In genomic region chr5:125390316-125390715, GRCh38 we compare ENCODE assay signal across 25 cellular contexts.
"Had no signal": no experiment of that assay in that cellular context is flagged by ENCODE, and none has a peak within 500 bp of the region (broad histone marks: within the 10 kb centered on the region; RNA-seq: fewer than 3 reads in every experiment).

No MANE protein-coding gene starts in this region.

- H3K4me3 Mint-ChIP-seq: memory B cell; natural killer cell treated with Interleukin-12 subunit alpha and Interleukin-12 subunit beta and Interleukin-15 and Interleukin-18, amount 100 ng/mL, for 72 hours; neural crest cell; stimulated activated effector memory CD8-positive, alpha-beta T cell treated with anti-CD3 and anti-CD28 coated beads, Interleukin-12 subunit alpha, Interleukin-12 subunit beta, amount 100 ng/mL, for 72 hours; type B pancreatic cell had no signal

- H3K9me3 Mint-ChIP-seq: memory B cell had no signal

- H3K4me1 Mint-ChIP-seq: stimulated activated effector memory CD8-positive, alpha-beta T cell treated with anti-CD3 and anti-CD28 coated beads, Interleukin-12 subunit alpha, Interleukin-12 subunit beta, amount 100 ng/mL, for 72 hours had no signal

- H3K4me3 ChIP-seq: coronary artery, esophagus squamous epithelium, gastrocnemius medialis, lung, psoas muscle, sigmoid colon, stomach, thyroid gland had no signal

- H3K4me1 ChIP-seq: gastrocnemius medialis, psoas muscle, sigmoid colon, stomach, thyroid gland had no signal

- H3K27me3 Mint-ChIP-seq: type B pancreatic cell had no signal

- ATAC-seq: gastrocnemius medialis; left lobe of liver; natural killer cell treated with Interleukin-12 subunit alpha and Interleukin-12 subunit beta and Interleukin-15 and Interleukin-18, amount 100 ng/mL, for 72 hours; psoas muscle; right cardiac atrium; stimulated activated effector memory CD8-positive, alpha-beta T cell treated with anti-CD3 and anti-CD28 coated beads, Interleukin-12 subunit alpha, Interleukin-12 subunit beta, amount 100 ng/mL, for 72 hours had no signal

- H3K27ac Mint-ChIP-seq: memory B cell; natural killer cell treated with Interleukin-12 subunit alpha and Interleukin-12 subunit beta and Interleukin-15 and Interleukin-18, amount 100 ng/mL, for 72 hours; stimulated activated effector memory CD8-positive, alpha-beta T cell treated with anti-CD3 and anti-CD28 coated beads, Interleukin-12 subunit alpha, Interleukin-12 subunit beta, amount 100 ng/mL, for 72 hours; type B pancreatic cell had no signal

- H3K36me3 ChIP-seq: esophagus squamous epithelium, gastrocnemius medialis, sigmoid colon, stomach, thyroid gland had no signal

- H3K36me3 Mint-ChIP-seq: memory B cell; stimulated activated effector memory CD8-positive, alpha-beta T cell treated with anti-CD3 and anti-CD28 coated beads, Interleukin-12 subunit alpha, Interleukin-12 subunit beta, amount 100 ng/mL, for 72 hours; type B pancreatic cell had no signal

- FAIRE-seq: keratinocyte had no signal

- DNase-seq: dermis blood vessel endothelial cell; effector memory CD4-positive, alpha-beta T cell; erythroblast; esophagus squamous epithelium; foreskin fibroblast; gastrocnemius medialis; head of caudate nucleus; posterior cingulate gyrus; psoas muscle; right cardiac atrium; sigmoid colon; stimulated activated CD4-positive, alpha-beta T cell treated with anti-CD3 and anti-CD28 coated beads, Interleukin-2, amount 100 ng/mL, for 24 hours; stimulated activated CD4-positive, alpha-beta T cell treated with anti-CD3 and anti-CD28 coated beads, Interleukin-4, amount 100 ng/mL, for 24 hours; stimulated activated naive CD4-positive, alpha-beta T cell treated with Interleukin-2 at 50 U/mL for 16 hours; stomach; thyroid gland had no signal

- H3K9me3 ChIP-seq: esophagus squamous epithelium, gastrocnemius medialis, psoas muscle, sigmoid colon, stomach, thyroid gland had no signal

- H3K27ac ChIP-seq: coronary artery, esophagus squamous epithelium, gastrocnemius medialis, psoas muscle, sigmoid colon, stomach, thyroid gland had no signal

- H3K27me3 ChIP-seq: esophagus squamous epithelium, gastrocnemius medialis, sigmoid colon, stomach, thyroid gland had no signal
